ENCODE assay signal across 22 cellular contexts in the genomic region with DNA sequence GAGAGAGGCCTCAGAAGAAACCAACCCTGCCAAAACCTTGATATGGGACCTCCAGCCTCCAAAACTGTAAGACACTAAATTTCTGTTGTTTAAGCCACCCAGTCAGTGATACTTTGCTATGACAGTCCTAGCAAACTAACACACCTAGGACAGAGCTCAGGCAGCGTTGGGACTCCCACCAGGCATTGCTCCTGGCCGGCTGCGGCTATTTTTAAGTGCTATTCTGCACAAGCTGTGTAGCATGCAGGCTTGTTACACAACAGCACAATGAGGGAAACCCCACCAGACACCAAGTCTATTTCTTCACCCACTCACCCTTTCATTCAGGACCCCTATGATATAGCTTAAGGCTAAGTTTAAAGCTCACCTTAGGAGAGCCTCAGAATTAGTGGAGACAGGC. TPM values are rescaled to one million over a fixed set of nuclear protein-coding genes. Genes with fewer than 3 reads are reported as not detected.
"Had no signal": no experiment of that assay in that cellular context is flagged by ENCODE, and none has a peak within 500 bp of the region (broad histone marks: within the 10 kb centered on the region; RNA-seq: fewer than 3 reads in every experiment).

No MANE protein-coding gene starts in this region.

- H3K4me3 ChIP-seq: MG63, SJCRH30 had no signal

- H3K27me3 ChIP-seq: MG63, SJCRH30 had no signal

- DNase-seq: IMR-90, Karpas-422, KG1, MG63, NCI-H1092, NCI-H1105 treated with DMSO at 0.1 percent for 48 hours, NCI-H1417 treated with DMSO at 0.1 percent for 48 hours, NCI-H146, NCI-H1694 treated with DMSO at 0.1 percent for 48 hours, NCI-H1930, NCI-H2081, NCI-H2107, NCI-H2227 treated with DMSO at 0.1 percent for 48 hours, NCI-H524, NCI-H526 treated with DMSO at 0.1 percent for 48 hours, NCI-H774, RPMI8226, SHP77 treated with DMSO at 0.1 percent for 48 hours, SJCRH30 had no signal

- ATAC-seq: HepG2, SK-N-SH treated with all-trans-retinoic acid at 6 μM for 48 hours had no signal

- H3K4me1 ChIP-seq: SJCRH30 had no signal

- H3K27ac ChIP-seq: SJCRH30 had no signal

- H3K36me3 ChIP-seq: MG63, SJCRH30 had no signal

- H3K9me3 ChIP-seq: MG63, SJCRH30 had no signal

RNA-seq across cellular contexts. Expression of gene MYO5C, which starts 57.5 kb away (rescaled TPM):
- total RNA-seq: HT1080 had no signal
